22 cellular contexts compared by ENCODE assay signal in the genomic region with DNA sequence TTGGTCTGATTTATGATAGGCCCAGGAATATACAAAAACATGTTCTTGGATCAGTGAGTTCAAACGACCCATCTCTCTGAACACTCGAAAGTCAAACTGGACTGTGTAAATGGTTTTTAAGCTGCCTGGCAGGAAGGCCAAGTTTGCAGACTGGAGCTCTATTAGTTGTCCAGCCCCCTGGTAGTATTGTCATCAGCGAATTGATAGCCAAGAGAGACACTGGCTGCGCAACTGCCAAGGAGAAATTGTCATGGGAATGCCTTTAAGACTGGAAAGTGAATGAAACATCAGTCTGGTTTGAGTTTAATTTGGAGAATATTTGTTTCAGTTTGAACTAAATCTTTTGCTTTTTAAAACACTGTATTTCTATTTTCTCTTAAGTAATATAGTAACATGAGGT.
A peak's percentile ranks its signal among the peaks of the same experiment; 100 is the strongest.
DNase-seq lines count a peak whose midpoint lies in the region; ATAC-seq and TF ChIP-seq lines count a peak whose summit lies in the region.
"Had no signal": no experiment of that assay in that cellular context is flagged by ENCODE, and none has a peak within 500 bp of the region (broad histone marks: within the 10 kb centered on the region; RNA-seq: fewer than 3 reads in every experiment).

No MANE protein-coding gene starts in this region.

- H3K27ac ChIP-seq in GM23248 (peak overlapping the region; percentile 63), spleen (no peak overlapping the region)
- H3K27ac ChIP-seq: cardiac muscle cell, KMS-11, neural progenitor cell had no signal

- no peaks in the 10 kb centered on the region for H3K79me2 ChIP-seq in GM23248 (ENCODE audit: insufficient read depth)

- peaks cover 8% of the 10 kb centered on the region for H3K36me3 Mint-ChIP-seq in nephron progenitor cell (ENCODE audit: low read depth)

- DNase-seq in NCI-H1694 treated with DMSO at 0.1 percent for 48 hours (lab: John Stamatoyannopoulos, UW), result peak; percentile 60
- no peak for DNase-seq in NCI-H1694 (lab: John Stamatoyannopoulos, UW)
- DNase-seq in GM23248, result peak; percentile 58
- DNase-seq in astrocyte of the spinal cord (ENCODE audit: low read depth, low spot score), result peak; percentile 8
- no peak for DNase-seq in nephron progenitor cell
- DNase-seq in NCI-H345 (lab: John Stamatoyannopoulos, UW), result no peak
- no peak for DNase-seq in spleen
- DNase-seq: activated CD4-positive, alpha-beta T cell treated with anti-CD3 and anti-CD28 coated beads for 48 hours; activated gamma-delta T cell treated with Interleukin-2 at 50 U/mL for 16 hours; activated T-cell treated with anti-CD3 and anti-CD28 coated beads, Interleukin-2, amount 50 U/mL, for 24 hours; kidney; stimulated activated CD4-positive, alpha-beta T cell treated with anti-CD3 and anti-CD28 coated beads, Interleukin-1b, Interleukin-23, amount 100 ng/mL, for 48 hours had no signal

- H3K9me2 ChIP-seq in GM23248 (ENCODE audit: insufficient read depth), result no peaks in the 10 kb centered on the region

- no peak overlapping the region for H3K4me3 Mint-ChIP-seq in nephron progenitor cell
- H3K4me3 Mint-ChIP-seq: activated T-cell treated with anti-CD3 and anti-CD28 coated beads, Interleukin-2, amount 50 U/mL, for 24 hours; B cell; neural progenitor cell had no signal

- H3K36me3 ChIP-seq in GM23248 (ENCODE audit: low read depth) (no peaks in the 10 kb centered on the region), spleen (no peaks in the 10 kb centered on the region)
- H3K36me3 ChIP-seq: cardiac muscle cell, neural progenitor cell had no signal

- H3K9ac ChIP-seq in GM23248, result peak overlapping the region; percentile 18; the same call in 1 of the 2 replicates
- H3K9ac ChIP-seq: KMS-11, neural progenitor cell had no signal

- 16 to 17% methylated on average over 4 of the region's 4 CpGs for WGBS in GM23248 (ENCODE audit: low coverage in 1 of 2, low lambda C conversion rate in 2 of 2, missing lambda C conversion rate in 2 of 2), 2 experiments
- WGBS in spleen, 5 donors, result 77 to 93% (median 89%) methylated on average over 4 of the region's 4 CpGs

- H3K4me1 ChIP-seq in GM23248 (ENCODE audit: insufficient read depth), result peaks cover 20% of the 10 kb centered on the region
- no peaks in the 10 kb centered on the region for H3K4me1 ChIP-seq in spleen

- peak overlapping the region; percentile 17 for H3K27ac Mint-ChIP-seq in nephron progenitor cell
- H3K27ac Mint-ChIP-seq: activated T-cell treated with anti-CD3 and anti-CD28 coated beads, Interleukin-2, amount 50 U/mL, for 24 hours; B cell; neural progenitor cell; progenitor cell of endocrine pancreas; type B pancreatic cell had no signal

- peak overlapping the region; percentile 52 for H2AFZ ChIP-seq in GM23248
- H2AFZ ChIP-seq: neural progenitor cell had no signal

- H3K4me3 ChIP-seq in GM23248 (no peak overlapping the region), astrocyte of the spinal cord (ENCODE audit: low read depth, low read length) (no peak overlapping the region), spleen (no peak overlapping the region)
- H3K4me3 ChIP-seq: cardiac muscle cell, GM12878, lung, neural progenitor cell had no signal

- TF ChIP-seq POLR2A in spleen (IDR thresholded peaks at IDR 0.05), result no peak

- peaks cover 56% of the 10 kb centered on the region for H3K4me1 Mint-ChIP-seq in nephron progenitor cell
- H3K4me1 Mint-ChIP-seq: B cell had no signal

- in situ Hi-C loops in GM23248 (cut with MboI) (no loop called here), astrocyte of the spinal cord (cut with HindIII; ENCODE audit: low sequenced_read_pairs) (no loop called here)

- peaks cover 17% of the 10 kb centered on the region for H3F3A ChIP-seq in GM23248 (ENCODE audit: insufficient read depth)

- peak overlapping the region; percentile 52 for H3K4me2 ChIP-seq in GM23248 (ENCODE audit: unreplicated experiment)
- H3K4me2 ChIP-seq: KMS-11 had no signal

- intact Hi-C loops in spleen (cut with DNase I; ENCODE audit: low total_unique reads), result no loop called here

- peaks cover 21% of the 10 kb centered on the region for H3K9me3 Mint-ChIP-seq in nephron progenitor cell
- H3K9me3 Mint-ChIP-seq: type B pancreatic cell had no signal

- H4K20me1 ChIP-seq in GM23248 (ENCODE audit: insufficient read depth), result no peaks in the 10 kb centered on the region

- ATAC-seq in GM21526 (IDR thresholded peaks at IDR 0.05; ENCODE audit: low FRiP score, unreplicated experiment), result no peak
- ATAC-seq: GM12878, Panc1 had no signal

- no peaks in the 10 kb centered on the region for H3K9me3 ChIP-seq in GM23248 (ENCODE audit: low read depth)
- H3K9me3 ChIP-seq in spleen, result peaks cover 0 to 18% (median 4%) of the 10 kb centered on the region in 8 donors

- TF ChIP-seq CTCF in astrocyte of the spinal cord (IDR thresholded peaks at IDR 0.05; ENCODE audit: low read depth, low read length) (no peak), nephron progenitor cell (IDR thresholded peaks at IDR 0.05) (no peak), spleen (IDR thresholded peaks at IDR 0.05 in 8 of 11, conservative IDR thresholded peaks at IDR 0.05 in 3 of 11) (no peak)

- no peaks in the 10 kb centered on the region for H3K27me3 ChIP-seq in GM23248 (replicated peaks; ENCODE audit: insufficient read depth)
- H3K27me3 ChIP-seq in spleen (replicated peaks in 1 of 7), result peaks cover 0 to 4% (median 0%) of the 10 kb centered on the region in 7 donors
- H3K27me3 ChIP-seq: cardiac muscle cell, neural progenitor cell had no signal

- peaks cover 3% of the 10 kb centered on the region for H3K27me3 Mint-ChIP-seq in nephron progenitor cell (ENCODE audit: low read depth, poor library complexity)
- H3K27me3 Mint-ChIP-seq: progenitor cell of endocrine pancreas, type B pancreatic cell had no signal

Comparison
In these comparisons a context has a peak if more than half of its experiments do, and no peak if none do; other contexts are left out.
1. DNase-seq: peak in NCI-H1694 treated with DMSO at 0.1 percent for 48 hours (single experiment), GM23248 (single experiment) and astrocyte of the spinal cord (single experiment); none in NCI-H1694 (single experiment), nephron progenitor cell (single experiment), NCI-H345 (single experiment) and spleen (single experiment).